ENCODE assay signal across 9 cellular contexts in the genomic region with DNA sequence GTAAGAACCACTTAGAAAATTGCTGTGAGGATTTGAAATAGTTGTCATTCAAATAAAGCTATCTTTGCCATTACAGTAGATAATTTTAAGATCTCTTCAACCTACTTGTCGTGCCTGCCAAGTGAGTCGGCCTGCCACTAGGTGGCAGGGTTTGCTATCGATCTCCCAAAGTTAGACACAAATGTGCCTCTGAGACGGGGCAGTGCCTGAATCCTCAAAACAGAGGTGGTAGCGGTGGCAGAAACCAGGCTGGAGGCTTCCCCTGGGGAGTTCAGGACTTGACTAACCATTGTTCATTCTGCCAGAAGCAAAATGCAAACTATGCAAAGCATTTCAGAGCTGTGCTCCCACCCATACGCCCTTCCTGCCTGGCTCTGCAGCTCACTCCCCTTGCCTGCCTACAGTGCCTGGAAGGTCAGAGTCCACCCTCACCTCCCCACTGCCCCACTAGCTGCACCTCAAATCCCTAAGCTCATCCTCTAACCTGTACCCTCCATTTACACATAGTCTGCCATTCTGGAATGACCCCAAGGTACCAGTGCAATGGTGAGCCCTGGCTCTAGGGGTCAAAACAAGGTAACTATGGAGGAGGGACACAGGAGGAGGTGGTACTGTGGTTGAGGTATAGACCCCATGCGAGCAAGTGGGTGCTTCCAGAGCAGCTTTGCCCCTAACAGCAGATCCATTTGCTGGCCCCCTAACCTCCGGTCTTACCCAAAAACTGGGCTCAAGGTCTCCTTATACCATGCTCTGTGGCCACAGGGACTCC.
DNase-seq lines count a peak whose midpoint lies in the region; ATAC-seq and TF ChIP-seq lines count a peak whose summit lies in the region.
"Had no signal": no experiment of that assay in that cellular context is flagged by ENCODE, and none has a peak within 500 bp of the region (broad histone marks: within the 10 kb centered on the region; RNA-seq: fewer than 3 reads in every experiment).

No MANE protein-coding gene starts in this region.

- H3K4me1 ChIP-seq in heart left ventricle: peaks cover 0 to 72% (median 37%) of the 10 kb centered on the region in 12 donors

- H3K27me3 Mint-ChIP-seq in activated naive CD8-positive, alpha-beta T cell treated with anti-CD3 and anti-CD28 coated beads for 36 hours: no peaks in the 10 kb centered on the region

- TF ChIP-seq CTCF in GM06990 (IDR thresholded peaks at IDR 0.05; ENCODE audit: insufficient read depth, low read length, poor library complexity, severe bottlenecking): peak; percentile 84
- peak; percentile 69 to 93 (median 87) for TF ChIP-seq CTCF in heart left ventricle (IDR thresholded peaks at IDR 0.05)

- ATAC-seq in SK-N-SH treated with all-trans-retinoic acid at 6 μM for 48 hours (peak; percentile 93), heart left ventricle (peak; percentile 64 to 80 (median 69))

- no peak overlapping the region for H3K4me3 Mint-ChIP-seq in activated naive CD8-positive, alpha-beta T cell treated with anti-CD3 and anti-CD28 coated beads for 36 hours
- H3K4me3 Mint-ChIP-seq: natural killer cell treated with Interleukin-12 subunit alpha and Interleukin-12 subunit beta and Interleukin-15 and Interleukin-18, amount 100 ng/mL, for 72 hours had no signal

- H3K27ac Mint-ChIP-seq in activated naive CD8-positive, alpha-beta T cell treated with anti-CD3 and anti-CD28 coated beads for 36 hours: no peak overlapping the region
- H3K27ac Mint-ChIP-seq: natural killer cell treated with Interleukin-12 subunit alpha and Interleukin-12 subunit beta and Interleukin-15 and Interleukin-18, amount 100 ng/mL, for 72 hours had no signal

- H3K9me3 ChIP-seq in MG63 (no peaks in the 10 kb centered on the region), heart left ventricle (no peaks in the 10 kb centered on the region)

- intact Hi-C loops in heart left ventricle (cut with DNase I): loop anchor here in 9 of 10 donors (1.0 to 10.0 kb wide), 13 partner anchors 32 to 244 kb away; no protein-coding TSS in a partner anchor

- no peaks in the 10 kb centered on the region for H3K36me3 Mint-ChIP-seq in activated naive CD8-positive, alpha-beta T cell treated with anti-CD3 and anti-CD28 coated beads for 36 hours
- H3K36me3 Mint-ChIP-seq: natural killer cell treated with Interleukin-12 subunit alpha and Interleukin-12 subunit beta and Interleukin-15 and Interleukin-18, amount 100 ng/mL, for 72 hours had no signal

- 22 to 30% (median 24%) methylated on average over 7 to 8 of the region's 8 CpGs for WGBS in heart left ventricle, 4 donors

- no peak for TF ChIP-seq POLR2A in heart left ventricle (IDR thresholded peaks at IDR 0.05)

- no peaks in the 10 kb centered on the region; the same call in 1 of the 2 replicates for H3K27me3 ChIP-seq in GM06990 (replicated peaks; ENCODE audit: control insufficient read depth, insufficient read depth, low read length)
- H3K27me3 ChIP-seq in MG63: no peaks in the 10 kb centered on the region
- no peaks in the 10 kb centered on the region for H3K27me3 ChIP-seq in heart left ventricle

- peaks cover 3% of the 10 kb centered on the region for H3K4me1 Mint-ChIP-seq in activated naive CD8-positive, alpha-beta T cell treated with anti-CD3 and anti-CD28 coated beads for 36 hours

- H3K27ac ChIP-seq in heart left ventricle: peak overlapping the region in 10 of 12 donors; percentile 19 to 77 (median 50)

- no peaks in the 10 kb centered on the region for H3K9me3 Mint-ChIP-seq in activated naive CD8-positive, alpha-beta T cell treated with anti-CD3 and anti-CD28 coated beads for 36 hours
- H3K9me3 Mint-ChIP-seq: natural killer cell treated with Interleukin-12 subunit alpha and Interleukin-12 subunit beta and Interleukin-15 and Interleukin-18, amount 100 ng/mL, for 72 hours had no signal

- H3K4me3 ChIP-seq in GM06990 (replicated peaks; ENCODE audit: low read depth, low read length) (no peak overlapping the region), MG63 (no peak overlapping the region), heart left ventricle (no peak overlapping the region)

- DNase-seq in GM06990 (ENCODE audit: extremely low read depth, insufficient read length): peak; percentile 37
- peak; percentile 62 for DNase-seq in HCEC 1CT
- DNase-seq in MG63: peak; percentile 59
- DNase-seq in activated naive CD8-positive, alpha-beta T cell treated with anti-CD3 and anti-CD28 coated beads for 36 hours: peak; percentile 26
- peak; percentile 79 to 89 (median 87) for DNase-seq in heart left ventricle
- peak; percentile 70 for DNase-seq in putamen (ENCODE audit: low spot score)
- no peak for DNase-seq in mesenteric fat pad (ENCODE audit: low spot score)

- no peaks in the 10 kb centered on the region for H3K36me3 ChIP-seq in GM06990 (ENCODE audit: control insufficient read depth, insufficient read depth, low read length)
- H3K36me3 ChIP-seq in MG63: no peaks in the 10 kb centered on the region
- peaks cover 0 to 28% (median 7%) of the 10 kb centered on the region in 9 donors for H3K36me3 ChIP-seq in heart left ventricle

TF ChIP-seq in SK-N-SH treated with all-trans-retinoic acid at 6 μM for 48 hours, 23 proteins besides CTCF, POLR2A, EP300 and RAD21:
- TF ChIP-seq ZFP3 (CRISPR knock-in tag; IDR thresholded peaks at IDR 0.05) (no peak), ARNTL (CRISPR knock-in tag; IDR thresholded peaks at IDR 0.05; ENCODE audit: borderline replicate concordance, low read depth) (no peak), CSDC2 (CRISPR knock-in tag; IDR thresholded peaks at IDR 0.05) (no peak), ZFP30 (CRISPR knock-in tag; IDR thresholded peaks at IDR 0.05) (no peak)
